18 cellular contexts compared by ENCODE assay signal in genomic region chr15:87638554-87639083, GRCh38.
A peak's percentile ranks its signal among the peaks of the same experiment; 100 is the strongest.
DNase-seq lines count a peak whose midpoint lies in the region; ATAC-seq and TF ChIP-seq lines count a peak whose summit lies in the region.
"Had no signal": no experiment of that assay in that cellular context is flagged by ENCODE, and none has a peak within 500 bp of the region (broad histone marks: within the 10 kb centered on the region; RNA-seq: fewer than 3 reads in every experiment).

No MANE protein-coding gene starts in this region.

- H3K4me1 ChIP-seq in ectodermal cell (ENCODE audit: control insufficient read depth, insufficient read depth, low read length), result no peaks in the 10 kb centered on the region
- H3K4me1 ChIP-seq in testis, result no peaks in the 10 kb centered on the region
- H3K4me1 ChIP-seq in Peyer's patch, result no peaks in the 10 kb centered on the region
- H3K4me1 ChIP-seq in spleen, result no peaks in the 10 kb centered on the region
- H3K4me1 ChIP-seq: A549; BLaER1 treated with 17β-estradiol and CSF1 and Interleukin-3, amounts not matched to agents 10 nM and 100 nM; HAP-1 had no signal

- H3K36me3 ChIP-seq in ectodermal cell (ENCODE audit: control insufficient read depth, insufficient read depth, low read length) (no peaks in the 10 kb centered on the region), testis (ENCODE audit: low read depth, missing control alignments) (no peaks in the 10 kb centered on the region), Peyer's patch (no peaks in the 10 kb centered on the region), spleen (no peaks in the 10 kb centered on the region)
- H3K36me3 ChIP-seq: BLaER1 treated with 17β-estradiol and CSF1 and Interleukin-3, amounts not matched to agents 10 nM and 100 nM; HAP-1 had no signal

- TF ChIP-seq CTCF in testis (IDR thresholded peaks at IDR 0.05), result no peak
- no peak for TF ChIP-seq CTCF in Peyer's patch (IDR thresholded peaks at IDR 0.05)
- TF ChIP-seq CTCF in spleen (IDR thresholded peaks at IDR 0.05 in 8 of 11, conservative IDR thresholded peaks at IDR 0.05 in 3 of 11), result no peak

- intact Hi-C loops in testis (cut with DNase I; ENCODE audit: low total_unique reads) (no loop called here), spleen (cut with DNase I; ENCODE audit: low total_unique reads) (no loop called here)

- H3K4me3 ChIP-seq in ectodermal cell (ENCODE audit: insufficient read depth, low read depth, low read length) (no peak overlapping the region), testis (no peak overlapping the region), Peyer's patch (no peak overlapping the region), spleen (no peak overlapping the region)
- H3K4me3 ChIP-seq: A549; BLaER1 treated with 17β-estradiol and CSF1 and Interleukin-3, amounts not matched to agents 10 nM and 100 nM; GM23248; HAP-1 had no signal

- no peak for ATAC-seq in GM18517 (IDR thresholded peaks at IDR 0.05; ENCODE audit: unreplicated experiment)
- ATAC-seq: A549; CD8-positive, alpha-beta T cell had no signal

- TF ChIP-seq POLR2A in testis (IDR thresholded peaks at IDR 0.05), result no peak
- no peak for TF ChIP-seq POLR2A in Peyer's patch (IDR thresholded peaks at IDR 0.05)
- TF ChIP-seq POLR2A in spleen (IDR thresholded peaks at IDR 0.05), result no peak

- H3K27ac ChIP-seq in ectodermal cell (ENCODE audit: insufficient read depth, low read depth, low read length, poor library complexity, severe bottlenecking) (peak overlapping the region; percentile 11), testis (no peak overlapping the region), Peyer's patch (no peak overlapping the region), spleen (peak overlapping the region in 1 of 8 donors; percentile 3)
- H3K27ac ChIP-seq: 22Rv1; A549; BLaER1 treated with 17β-estradiol and CSF1 and Interleukin-3, amounts not matched to agents 10 nM and 100 nM; GM23248 had no signal

- peak; percentile 19 for DNase-seq in Ammon's horn (ENCODE audit: low spot score)
- DNase-seq in putamen (ENCODE audit: low spot score), result peak; percentile 7
- DNase-seq in testis, result peak; percentile 23
- DNase-seq in Peyer's patch, result no peak
- no peak for DNase-seq in spleen
- DNase-seq: Calu3; CD8-positive, alpha-beta T cell; DMS53; DND-41; EL; GM23248; IMR-90 had no signal

- no peaks in the 10 kb centered on the region for H3K27me3 ChIP-seq in ectodermal cell (ENCODE audit: control insufficient read depth, insufficient read depth, low read length, poor library complexity, severe bottlenecking)
- no peaks in the 10 kb centered on the region for H3K27me3 ChIP-seq in testis
- no peaks in the 10 kb centered on the region for H3K27me3 ChIP-seq in Peyer's patch
- H3K27me3 ChIP-seq in spleen (replicated peaks in 1 of 7), result no peaks in the 10 kb centered on the region
- H3K27me3 ChIP-seq: BLaER1 treated with 17β-estradiol and CSF1 and Interleukin-3, amounts not matched to agents 10 nM and 100 nM had no signal

- WGBS in ectodermal cell, 2 experiments, result 89 to 90% methylated on average over 3 of the region's 3 CpGs
- 58% methylated on average over 3 of the region's 3 CpGs for WGBS in testis, 2 donors
- 58 to 66% (median 65%) methylated on average over 3 of the region's 3 CpGs for WGBS in spleen, 5 donors

- no peaks in the 10 kb centered on the region for H3K9me3 ChIP-seq in ectodermal cell (ENCODE audit: control insufficient read depth, low read length)
- H3K9me3 ChIP-seq in testis, result no peaks in the 10 kb centered on the region
- no peaks in the 10 kb centered on the region for H3K9me3 ChIP-seq in Peyer's patch
- H3K9me3 ChIP-seq in spleen, result no peaks in the 10 kb centered on the region
- H3K9me3 ChIP-seq: A549; BLaER1 treated with 17β-estradiol and CSF1 and Interleukin-3, amounts not matched to agents 10 nM and 100 nM had no signal

Comparison
In these comparisons a context has a peak if more than half of its experiments do, and no peak if none do; other contexts are left out.
1. DNase-seq: peak in Ammon's horn (single experiment), putamen (single experiment) and testis (single experiment); none in Peyer's patch (0 of 3) and spleen (single experiment).